In the genomic region with DNA sequence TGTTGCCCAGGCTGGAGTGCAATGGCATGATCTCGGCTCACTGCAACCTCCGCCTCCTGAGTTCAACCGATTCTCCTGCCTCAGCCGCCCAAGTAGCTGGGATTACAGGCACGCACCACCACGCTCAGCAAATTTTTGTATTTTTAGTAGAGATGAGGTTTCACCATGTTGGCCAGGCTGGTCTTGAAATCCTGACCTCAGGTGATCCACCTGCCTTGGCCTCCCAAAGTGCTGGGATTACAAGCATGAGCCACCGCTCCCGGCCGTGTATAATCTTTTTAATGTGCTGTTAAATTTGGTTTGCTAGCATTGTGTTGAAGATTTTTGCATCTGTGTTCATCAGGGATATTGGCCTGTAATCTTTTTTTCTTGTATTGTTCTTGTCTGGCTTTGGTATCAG, we compare ENCODE assay signal across 5 cellular contexts. TPM values are rescaled to one million over a fixed set of nuclear protein-coding genes. Genes with fewer than 3 reads are reported as not detected.
"Had no signal": no experiment of that assay in that cellular context is flagged by ENCODE, and none has a peak within 500 bp of the region (broad histone marks: within the 10 kb centered on the region; RNA-seq: fewer than 3 reads in every experiment).

No MANE protein-coding gene starts in this region.

RNA-seq across cellular contexts. Expression of gene COLEC11, which starts 24.7 kb away (rescaled TPM):
- total RNA-seq: HT-29 had no signal

RNA-seq across cellular contexts. Expression of gene ALLC, which starts 38.3 kb away (rescaled TPM):
- total RNA-seq: GM23338, H1, H9, HT-29, IMR-90 had no signal
- polyA plus RNA-seq: GM23338, H1, IMR-90 had no signal
